11 cellular contexts compared by ENCODE assay signal in the genomic region with DNA sequence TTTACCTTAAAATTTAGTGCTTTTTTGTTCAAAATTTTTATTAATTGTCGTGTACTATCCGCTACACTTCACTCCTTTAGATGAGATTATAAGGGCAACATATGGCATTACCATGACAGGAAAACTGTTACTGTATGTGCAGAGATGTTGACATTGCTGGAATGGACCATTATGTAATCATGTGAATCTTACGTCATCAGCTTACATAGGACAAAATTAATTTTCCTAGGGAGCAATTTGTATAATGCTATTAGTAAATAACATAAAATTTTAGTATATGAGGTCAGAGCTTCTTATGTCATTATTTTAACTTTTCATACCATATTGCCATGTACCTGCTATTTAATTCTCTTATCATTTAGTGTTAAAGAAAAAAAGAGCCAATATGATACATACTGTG.
"Had no signal": no experiment of that assay in that cellular context is flagged by ENCODE, and none has a peak within 500 bp of the region (broad histone marks: within the 10 kb centered on the region; RNA-seq: fewer than 3 reads in every experiment).

No MANE protein-coding gene starts in this region.

- ATAC-seq: GM23338, HCT116 had no signal

- H3K36me3 ChIP-seq: HAP-1 had no signal

- H3K9me3 ChIP-seq: HAP-1 had no signal

- H3K27ac ChIP-seq: GM23248 had no signal

- FAIRE-seq: H1, H54 had no signal

- H2AFZ ChIP-seq: GM23248, GM23338 had no signal

- H3K4me3 ChIP-seq: GM23248, GM23338, HAP-1 had no signal

- H3K4me1 ChIP-seq: HAP-1 had no signal

- H3K4me2 ChIP-seq: GM23338 had no signal

- DNase-seq: GM23248, GOT3, H7, H9, HCEC 1CT, HFFc6 had no signal

- H3K9ac ChIP-seq: GM23248 had no signal
